2 cellular contexts compared by ENCODE assay signal in the genomic region with DNA sequence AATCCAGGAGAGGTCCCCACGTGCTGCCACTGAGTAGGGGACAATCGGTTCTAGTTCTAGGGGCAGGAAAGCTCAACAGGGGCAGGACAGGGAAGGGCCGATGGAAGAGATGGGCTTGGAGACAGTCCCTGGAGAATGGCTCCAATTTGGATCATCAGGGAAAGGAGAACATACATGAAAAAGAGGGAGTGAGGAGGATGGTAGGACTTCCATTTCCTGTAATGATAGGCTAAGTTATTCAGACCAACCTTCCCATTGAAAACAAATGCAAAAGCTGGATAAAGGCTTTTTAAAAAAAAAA.
TF ChIP-seq lines count a peak whose summit lies in the region.

No MANE protein-coding gene starts in this region.

TF ChIP-seq in HepG2, 621 proteins besides CTCF, POLR2A, EP300 and RAD21:
- TF ChIP-seq GABPB1 (CRISPR knock-in tag; IDR thresholded peaks at IDR 0.05) (no peak), ADNP (CRISPR knock-in tag; IDR thresholded peaks at IDR 0.05) (no peak), NR3C1 (CRISPR knock-in tag; IDR thresholded peaks at IDR 0.05) (no peak), HMGXB4 (CRISPR knock-in tag; IDR thresholded peaks at IDR 0.05; ENCODE audit: borderline replicate concordance in 1 of 2, low read depth in 1 of 2) (no peak), ZBTB8A (CRISPR knock-in tag; IDR thresholded peaks at IDR 0.05; ENCODE audit: borderline replicate concordance, low read depth) (no peak), SMYD3 (CRISPR knock-in tag; IDR thresholded peaks at IDR 0.05) (no peak), CHD2 (IDR thresholded peaks at IDR 0.05; ENCODE audit: low read depth, low read length) (no peak), ZBTB44 (CRISPR knock-in tag; IDR thresholded peaks at IDR 0.05) (no peak), KLF16 (CRISPR knock-in tag; IDR thresholded peaks at IDR 0.05) (no peak), PAWR (CRISPR knock-in tag; IDR thresholded peaks at IDR 0.05; ENCODE audit: borderline replicate concordance) (no peak), TRIM24 (CRISPR knock-in tag; IDR thresholded peaks at IDR 0.05) (no peak), DNMT1 (CRISPR knock-in tag; IDR thresholded peaks at IDR 0.05) (no peak), KLF15 (CRISPR knock-in tag; IDR thresholded peaks at IDR 0.05; ENCODE audit: borderline replicate concordance) (no peak), ZNF83 (CRISPR knock-in tag; IDR thresholded peaks at IDR 0.05; ENCODE audit: borderline replicate concordance) (no peak), MTA3 (CRISPR knock-in tag; IDR thresholded peaks at IDR 0.05) (no peak), YY1 (IDR thresholded peaks at IDR 0.05; ENCODE audit: insufficient read depth, insufficient replicate concordance, low read depth, low read length) (no peak), NAIF1 (CRISPR knock-in tag; IDR thresholded peaks at IDR 0.05; ENCODE audit: borderline replicate concordance) (no peak)
- TF ChIP-seq, protein P1, sequence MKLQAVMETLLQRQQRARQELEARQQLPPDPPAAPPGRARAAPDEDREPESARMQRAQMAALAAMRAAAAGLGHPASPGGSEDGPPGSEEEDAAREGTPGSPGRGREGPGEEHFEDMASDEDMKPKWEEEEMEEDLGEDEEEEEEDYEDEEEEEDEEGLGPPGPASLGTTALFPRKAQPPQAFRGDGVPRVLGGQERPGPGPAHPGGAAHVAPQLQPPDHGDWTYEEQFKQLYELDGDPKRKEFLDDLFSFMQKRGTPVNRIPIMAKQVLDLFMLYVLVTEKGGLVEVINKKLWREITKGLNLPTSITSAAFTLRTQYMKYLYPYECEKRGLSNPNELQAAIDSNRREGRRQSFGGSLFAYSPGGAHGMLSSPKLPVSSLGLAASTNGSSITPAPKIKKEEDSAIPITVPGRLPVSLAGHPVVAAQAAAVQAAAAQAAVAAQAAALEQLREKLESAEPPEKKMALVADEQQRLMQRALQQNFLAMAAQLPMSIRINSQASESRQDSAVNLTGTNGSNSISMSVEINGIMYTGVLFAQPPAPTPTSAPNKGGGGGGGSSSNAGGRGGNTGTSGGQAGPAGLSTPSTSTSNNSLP (IDR thresholded peaks at IDR 0.05; ENCODE audit: low read depth, low read length): no peak
- TF ChIP-seq, protein P2, sequence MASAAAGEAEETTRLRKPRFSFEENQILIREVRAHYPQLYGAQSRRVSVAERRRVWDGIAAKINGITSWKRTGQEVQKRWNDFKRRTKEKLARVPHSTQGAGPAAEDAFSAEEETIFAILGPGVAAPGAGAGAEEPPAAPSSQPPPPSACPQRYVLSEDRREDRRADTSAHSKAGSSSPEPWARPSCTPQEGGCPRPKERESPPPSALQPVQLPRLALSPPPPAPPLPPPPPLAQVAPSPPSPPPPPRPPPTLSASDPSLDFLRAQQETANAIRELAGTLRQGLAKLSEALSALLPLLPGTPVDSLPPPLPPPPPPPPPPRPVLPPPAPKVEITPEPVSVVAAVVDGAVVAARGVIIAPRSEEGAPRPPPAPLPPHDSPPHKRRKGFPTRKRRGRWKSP (CRISPR knock-in tag; IDR thresholded peaks at IDR 0.05): no peak
- TF ChIP-seq, protein P3, sequence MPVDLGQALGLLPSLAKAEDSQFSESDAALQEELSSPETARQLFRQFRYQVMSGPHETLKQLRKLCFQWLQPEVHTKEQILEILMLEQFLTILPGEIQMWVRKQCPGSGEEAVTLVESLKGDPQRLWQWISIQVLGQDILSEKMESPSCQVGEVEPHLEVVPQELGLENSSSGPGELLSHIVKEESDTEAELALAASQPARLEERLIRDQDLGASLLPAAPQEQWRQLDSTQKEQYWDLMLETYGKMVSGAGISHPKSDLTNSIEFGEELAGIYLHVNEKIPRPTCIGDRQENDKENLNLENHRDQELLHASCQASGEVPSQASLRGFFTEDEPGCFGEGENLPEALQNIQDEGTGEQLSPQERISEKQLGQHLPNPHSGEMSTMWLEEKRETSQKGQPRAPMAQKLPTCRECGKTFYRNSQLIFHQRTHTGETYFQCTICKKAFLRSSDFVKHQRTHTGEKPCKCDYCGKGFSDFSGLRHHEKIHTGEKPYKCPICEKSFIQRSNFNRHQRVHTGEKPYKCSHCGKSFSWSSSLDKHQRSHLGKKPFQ (CRISPR knock-in tag; IDR thresholded peaks at IDR 0.05; ENCODE audit: insufficient replicate concordance): no peak

TF ChIP-seq in H1, 55 proteins besides CTCF, POLR2A, EP300 and RAD21:
- TF ChIP-seq SP4 (IDR thresholded peaks at IDR 0.05; ENCODE audit: low read length) (no peak), CTBP2 (IDR thresholded peaks at IDR 0.05; ENCODE audit: borderline replicate concordance, insufficient read depth, insufficient read length, low read length) (no peak), KDM1A (IDR thresholded peaks at IDR 0.05; ENCODE audit: borderline replicate concordance, low read length) (no peak), KDM4A (IDR thresholded peaks at IDR 0.05; ENCODE audit: low read depth, low read length, severe bottlenecking) (no peak), NRF1 (IDR thresholded peaks at IDR 0.05; ENCODE audit: low read depth, low read length) (no peak), ATF2 (IDR thresholded peaks at IDR 0.05; ENCODE audit: low read length) (no peak), HDAC2 (IDR thresholded peaks at IDR 0.05; ENCODE audit: borderline replicate concordance in 1 of 2, low read depth in 2 of 2, low read length in 2 of 2) (no peak)
